In the genomic region with DNA sequence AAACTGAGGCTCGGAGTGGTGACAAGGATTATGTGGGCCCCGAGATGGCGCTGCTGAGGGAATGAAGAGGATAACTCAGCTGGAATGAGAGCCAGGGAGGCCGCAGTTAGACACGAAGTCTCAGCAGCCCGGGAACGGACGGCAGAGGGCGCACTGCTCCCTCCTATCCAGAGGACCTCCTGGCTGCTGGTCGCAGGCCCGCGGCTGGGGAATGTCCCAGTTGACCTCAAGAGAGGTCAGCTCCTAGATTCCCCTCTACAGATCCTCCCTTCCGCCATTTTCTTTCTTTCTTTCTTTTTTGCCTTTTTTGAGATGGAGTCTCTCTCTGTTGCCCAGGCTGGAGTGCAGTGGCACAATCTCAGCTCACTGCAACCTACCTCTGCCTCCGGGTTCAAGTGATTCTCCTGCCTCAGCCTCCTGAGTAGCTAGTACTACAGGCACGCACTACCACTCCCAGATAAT, we compare ENCODE assay signal across 8 cellular contexts. TPM values are rescaled to one million over a fixed set of nuclear protein-coding genes. Genes with fewer than 3 reads are reported as not detected.
DNase-seq lines count a peak whose midpoint lies in the region; ATAC-seq, FAIRE-seq and TF ChIP-seq lines count a peak whose summit lies in the region.

No MANE protein-coding gene starts in this region.

- POLR2A ChIA-PET in endothelial cell of umbilical vein (lab: Charles Lee), result no interaction called here

- DNase-seq in AML-193 (lab: John Stamatoyannopoulos, UW), result peak; percentile 53 to 70
- peak; percentile 99 for DNase-seq in H54 (ENCODE audit: insufficient read length, low spot score)
- peak; percentile 5 for DNase-seq in NCI-H82 treated with DMSO at 0.1 percent for 48 hours (lab: John Stamatoyannopoulos, UW; ENCODE audit: unreplicated experiment)
- DNase-seq in activated CD8-positive, alpha-beta memory T cell treated with anti-CD3 and anti-CD28 coated beads for 1 hour (ENCODE audit: extremely low read depth in 1 of 2, low read depth in 1 of 2), result peak; percentile 19 to 50
- peak; percentile 83 for DNase-seq in endothelial cell of umbilical vein (ENCODE audit: low read depth, low spot score)
- DNase-seq in mucosa of gallbladder (ENCODE audit: low spot score), result peak; percentile 62
- DNase-seq in stimulated activated CD8-positive, alpha-beta memory T cell treated with anti-CD3 and anti-CD28 coated beads, Interleukin-7, amount 100 ng/mL, for 48 hours (ENCODE audit: extremely low read depth in 1 of 2, low read depth in 1 of 2), result peak; percentile 25 to 53

- no peaks in the 10 kb centered on the region for H3K36me3 ChIP-seq in endothelial cell of umbilical vein (ENCODE audit: control insufficient read depth in 2 of 2, extremely low read depth in 1 of 2, insufficient read depth in 2 of 2, low read length in 2 of 2)

- intact Hi-C loops in endothelial cell of umbilical vein (cut with micrococcal nuclease), result loop anchor here (1.0 to 2.0 kb wide), 6 partner anchors 19 to 385 kb away; no protein-coding TSS in a partner anchor

- H3K79me2 ChIP-seq in endothelial cell of umbilical vein (ENCODE audit: control insufficient read depth, insufficient read depth, low read length), result no peaks in the 10 kb centered on the region

- no peaks in the 10 kb centered on the region for H3K9me1 ChIP-seq in endothelial cell of umbilical vein (replicated peaks; ENCODE audit: control insufficient read depth, extremely low read depth, insufficient read depth, low read length)

- dilution Hi-C loops in endothelial cell of umbilical vein (cut with MboI; ENCODE audit: extremely low pct_ligation_motif_present, low sequenced_read_pairs), result no loop called here

- peak; percentile 93 to 97 for TF ChIP-seq CTCF in endothelial cell of umbilical vein (IDR thresholded peaks at IDR 0.05; ENCODE audit: extremely low read depth in 1 of 2, insufficient read depth in 1 of 2, low read depth in 1 of 2, low read length in 2 of 2)

- peaks cover 0 to 2% of the 10 kb centered on the region in 2 experiments for H3K27me3 ChIP-seq in endothelial cell of umbilical vein (ENCODE audit: control insufficient read depth in 2 of 2, insufficient read depth in 2 of 2, low read length in 2 of 2)

- H4K20me1 ChIP-seq in endothelial cell of umbilical vein (replicated peaks; ENCODE audit: control insufficient read depth, extremely low read depth, insufficient read depth, low read length), result no peaks in the 10 kb centered on the region

- H3K9me3 ChIP-seq in endothelial cell of umbilical vein (replicated peaks; ENCODE audit: control insufficient read depth, insufficient read depth, low read length), result no peaks in the 10 kb centered on the region

- H3K4me3 ChIP-seq in endothelial cell of umbilical vein (replicated peaks in 1 of 3; ENCODE audit: insufficient read depth in 1 of 3, low read depth in 1 of 3, low read length in 3 of 3), result no peak overlapping the region

- CTCF ChIA-PET in endothelial cell of umbilical vein (lab: Charles Lee), result interaction anchor here (0.6 to 11.4 kb wide), 39 partner anchors 9 to 556 kb away, joined by 3 to 136 read pairs (median 4); a partner anchor contains a TSS

- no peak for ATAC-seq in HG02798 (IDR thresholded peaks at IDR 0.05; ENCODE audit: poor library complexity, unreplicated experiment)

- TF ChIP-seq POLR2A in H54 (IDR thresholded peaks at IDR 0.05; ENCODE audit: low read depth, low read length) (no peak), endothelial cell of umbilical vein (IDR thresholded peaks at IDR 0.05; ENCODE audit: low read depth, low read length) (no peak)

- H3K27ac ChIP-seq in endothelial cell of umbilical vein (ENCODE audit: insufficient read depth, low read depth, low read length), result no peak overlapping the region

- no peak overlapping the region for H3K4me2 ChIP-seq in endothelial cell of umbilical vein (ENCODE audit: insufficient read depth, low read length)

- no TSS peak for BruUV-seq in endothelial cell of umbilical vein (replicated peaks; lab: Mats Ljungman, UMichigan)

- no peak overlapping the region for H2AFZ ChIP-seq in endothelial cell of umbilical vein (ENCODE audit: low read depth, low read length)

- peak; percentile 41 for FAIRE-seq in H54 (lab: Jason Lieb, UNC)
- FAIRE-seq in endothelial cell of umbilical vein (lab: Jason Lieb, UNC), result peak; percentile 84

- no peak overlapping the region for H3K9ac ChIP-seq in endothelial cell of umbilical vein (replicated peaks; ENCODE audit: extremely low read depth, insufficient read depth, low read length)

- no peaks in the 10 kb centered on the region for H3K4me1 ChIP-seq in endothelial cell of umbilical vein (ENCODE audit: control insufficient read depth, extremely low read depth, insufficient read depth, low read length)

TF ChIP-seq in endothelial cell of umbilical vein, 7 proteins besides CTCF, POLR2A, EP300 and RAD21:
- TF ChIP-seq GATA2 (IDR thresholded peaks at IDR 0.05; ENCODE audit: insufficient read depth, insufficient read length, low read depth, low read length) (no peak), EZH2 (IDR thresholded peaks at IDR 0.05; ENCODE audit: borderline replicate concordance, low read depth, low read length, severe bottlenecking) (no peak), POLR2AphosphoS5 (IDR thresholded peaks at IDR 0.05; ENCODE audit: insufficient read depth, low read depth, low read length) (no peak), JUN (IDR thresholded peaks at IDR 0.05; ENCODE audit: borderline replicate concordance, insufficient read depth, insufficient read length, low read depth) (no peak), FOS (IDR thresholded peaks at IDR 0.05; ENCODE audit: borderline replicate concordance, insufficient read depth, low read length) (no peak), MYC (IDR thresholded peaks at IDR 0.05; ENCODE audit: low read depth, low read length) (no peak)
- TF ChIP-seq, protein P1, sequence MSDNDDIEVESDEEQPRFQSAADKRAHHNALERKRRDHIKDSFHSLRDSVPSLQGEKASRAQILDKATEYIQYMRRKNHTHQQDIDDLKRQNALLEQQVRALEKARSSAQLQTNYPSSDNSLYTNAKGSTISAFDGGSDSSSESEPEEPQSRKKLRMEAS (IDR thresholded peaks at IDR 0.05; ENCODE audit: insufficient read depth, insufficient read length), result no peak

RNA-seq across cellular contexts. Expression of a gene that starts 24.1 kb away (rescaled TPM):
- not detected in 2 replicates for total RNA-seq in endothelial cell of umbilical vein
- polyA plus RNA-seq in endothelial cell of umbilical vein, result not detected in 2 replicates
- not detected in 2 replicates for polyA plus RNA-seq in endothelial cell of umbilical vein (2011; cell fraction: cytosol; rRNA removed)
- polyA plus RNA-seq in endothelial cell of umbilical vein (2011; cell fraction: nucleus; rRNA removed), result not detected in 2 replicates
- polyA plus RNA-seq in endothelial cell of umbilical vein (2012), result not detected in 2 replicates
- polyA minus RNA-seq in endothelial cell of umbilical vein, result not detected in 2 replicates
- not detected for polyA minus RNA-seq in endothelial cell of umbilical vein (2011; cell fraction: cytosol; rRNA and poly(A)+ RNA removed)
- polyA minus RNA-seq in endothelial cell of umbilical vein (2011; cell fraction: nucleus; rRNA and poly(A)+ RNA removed), result not detected in 2 replicates
- not detected for total RNA-seq in mucosa of gallbladder

RNA-seq across cellular contexts. Expression of a gene that starts 26.8 kb away (rescaled TPM):
- total RNA-seq in endothelial cell of umbilical vein (33.8 and 37.4 TPM in 2 replicates), mucosa of gallbladder (57.3 TPM)
- polyA plus RNA-seq in endothelial cell of umbilical vein, result 62.8 and 103 TPM in 2 replicates
- 21.3 and 39.0 TPM in 2 replicates for polyA plus RNA-seq in endothelial cell of umbilical vein (2011; cell fraction: cytosol; rRNA removed)
- polyA plus RNA-seq in endothelial cell of umbilical vein (2011; cell fraction: nucleus; rRNA removed), result 13.0 and 13.9 TPM in 2 replicates
- 20.5 and 47.5 TPM in 2 replicates for polyA plus RNA-seq in endothelial cell of umbilical vein (2012)
- 4.4 and 9.4 TPM in 2 replicates for polyA minus RNA-seq in endothelial cell of umbilical vein
- 16.5 TPM for polyA minus RNA-seq in endothelial cell of umbilical vein (2011; cell fraction: cytosol; rRNA and poly(A)+ RNA removed)
- polyA minus RNA-seq in endothelial cell of umbilical vein (2011; cell fraction: nucleus; rRNA and poly(A)+ RNA removed), result 3.7 and 4.0 TPM in 2 replicates

RNA-seq across cellular contexts. Expression of a gene that starts 30.4 kb away (rescaled TPM):
- total RNA-seq in endothelial cell of umbilical vein (not detected in 2 replicates), mucosa of gallbladder (3.5 TPM)
- polyA plus RNA-seq in endothelial cell of umbilical vein, result 0.08 and 0.10 TPM in 2 replicates
- polyA plus RNA-seq in endothelial cell of umbilical vein (2011; cell fraction: cytosol; rRNA removed), result 0.06 TPM in 1 of 2 replicates, not detected in the other
- polyA plus RNA-seq in endothelial cell of umbilical vein (2011; cell fraction: nucleus; rRNA removed), result not detected in 2 replicates
- polyA plus RNA-seq in endothelial cell of umbilical vein (2012), result 0.13 and 0.33 TPM in 2 replicates
- 0.07 and 0.15 TPM in 2 replicates for polyA minus RNA-seq in endothelial cell of umbilical vein
- polyA minus RNA-seq in endothelial cell of umbilical vein (2011; cell fraction: cytosol; rRNA and poly(A)+ RNA removed), result not detected
- 0.14 TPM in 1 of 2 replicates, not detected in the other for polyA minus RNA-seq in endothelial cell of umbilical vein (2011; cell fraction: nucleus; rRNA and poly(A)+ RNA removed)

Comparison
In these comparisons a context has a peak if more than half of its experiments do, and no peak if none do; other contexts are left out.
1. DNase-seq: peak in every context shown above with its lines; median percentile 99 in H54; 83 in endothelial cell of umbilical vein; 62 in mucosa of gallbladder; 62 in AML-193; 39 in stimulated activated CD8-positive, alpha-beta memory T cell treated with anti-CD3 and anti-CD28 coated beads, Interleukin-7, amount 100 ng/mL, for 48 hours; 34 in activated CD8-positive, alpha-beta memory T cell treated with anti-CD3 and anti-CD28 coated beads for 1 hour; 5 in NCI-H82 treated with DMSO at 0.1 percent for 48 hours.